Comparison of ENCODE assay signal across 11 cellular contexts in the genomic region with DNA sequence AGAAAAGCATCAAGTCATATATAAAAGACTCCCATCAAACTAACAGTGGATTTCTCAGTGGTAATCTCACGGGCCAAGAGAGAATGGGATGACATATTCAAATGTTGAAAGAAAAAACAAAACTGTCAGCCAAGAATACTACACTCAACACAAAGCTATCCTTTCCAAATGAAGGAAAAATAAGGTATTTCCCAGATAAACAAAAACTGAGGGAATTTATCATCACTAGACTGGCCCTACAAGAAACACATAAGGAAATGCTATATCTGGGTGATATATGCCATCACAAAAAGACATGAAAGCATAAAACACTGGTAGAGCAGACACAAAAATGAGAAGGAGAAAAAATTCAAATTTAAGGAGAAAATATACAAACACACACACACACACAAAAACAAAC.
"Had no signal": no experiment of that assay in that cellular context is flagged by ENCODE, and none has a peak within 500 bp of the region (broad histone marks: within the 10 kb centered on the region; RNA-seq: fewer than 3 reads in every experiment).

No MANE protein-coding gene starts in this region.

- H3K4me2 ChIP-seq: GM23338 had no signal

- H3K27ac Mint-ChIP-seq: GM23338, H9, HFFc6 had no signal

- H3K9ac ChIP-seq: GM23248 had no signal

- H2AFZ ChIP-seq: GM23248, GM23338 had no signal

- DNase-seq: GM23248, GOT3, H7, H9, HCEC 1CT, HFFc6 had no signal

- H3K4me3 Mint-ChIP-seq: GM23338, H9, HFFc6 had no signal

- FAIRE-seq: H1, H54 had no signal

- H3K27ac ChIP-seq: GM23248 had no signal

- H3K4me1 ChIP-seq: HAP-1 had no signal

- ATAC-seq: GM23338, HCT116 had no signal

- H3K9me3 ChIP-seq: HAP-1 had no signal

- H3K4me3 ChIP-seq: GM23248, GM23338, HAP-1 had no signal
